ENCODE assay signal across 12 cellular contexts in genomic region chr10:124465003-124465776, GRCh38. TPM values are rescaled to one million over a fixed set of nuclear protein-coding genes. Genes with fewer than 3 reads are reported as not detected.
DNase-seq lines count a peak whose midpoint lies in the region; ATAC-seq and TF ChIP-seq lines count a peak whose summit lies in the region.
"Had no signal": no experiment of that assay in that cellular context is flagged by ENCODE, and none has a peak within 500 bp of the region (broad histone marks: within the 10 kb centered on the region; RNA-seq: fewer than 3 reads in every experiment).

No MANE protein-coding gene starts in this region.

- H3K27ac Mint-ChIP-seq in natural killer cell treated with Interleukin-12 subunit alpha and Interleukin-12 subunit beta and Interleukin-15 and Interleukin-18, amount 100 ng/mL, for 72 hours: peak overlapping the region in 1 of 2 donors; percentile 8
- peak overlapping the region in 1 of 2 donors; percentile 34 for H3K27ac Mint-ChIP-seq in natural killer cell
- peak overlapping the region; percentile 67 for H3K27ac Mint-ChIP-seq in activated CD4-positive, alpha-beta memory T cell treated with anti-CD3 and anti-CD28 coated beads for 36 hours

- DNase-seq in natural killer cell treated with Interleukin-12 subunit alpha and Interleukin-12 subunit beta and Interleukin-15 and Interleukin-18, amount 100 ng/mL, for 72 hours (ENCODE audit: low spot score): no peak
- no peak for DNase-seq in natural killer cell
- peak; percentile 28 for DNase-seq in activated CD4-positive, alpha-beta memory T cell treated with anti-CD3 and anti-CD28 coated beads for 36 hours
- no peak for DNase-seq in thyroid gland
- no peak for DNase-seq in NCI-H1417 (lab: John Stamatoyannopoulos, UW)
- no peak for DNase-seq in vagina (ENCODE audit: extremely low spot score in 2 of 2)
- DNase-seq: NCI-H187, trophoblast cell, WERI-Rb-1 had no signal

- WGBS in thyroid gland, 2 donors: 71 to 73% methylated on average over 17 of the region's 17 CpGs

- H3K27ac ChIP-seq in thyroid gland (peak overlapping the region; percentile 48 to 55 (median 55)), vagina (no peak overlapping the region)
- H3K27ac ChIP-seq: WERI-Rb-1 had no signal

- no peak for ATAC-seq in natural killer cell treated with Interleukin-12 subunit alpha and Interleukin-12 subunit beta and Interleukin-15 and Interleukin-18, amount 100 ng/mL, for 72 hours
- no peak for ATAC-seq in natural killer cell
- peak; percentile 51 for ATAC-seq in HG03378 (IDR thresholded peaks at IDR 0.05; ENCODE audit: unreplicated experiment)
- ATAC-seq in GM18909 (IDR thresholded peaks at IDR 0.05; ENCODE audit: poor library complexity, unreplicated experiment): no peak

- H3K4me3 Mint-ChIP-seq in natural killer cell treated with Interleukin-12 subunit alpha and Interleukin-12 subunit beta and Interleukin-15 and Interleukin-18, amount 100 ng/mL, for 72 hours: peak overlapping the region; percentile 9
- no peak overlapping the region for H3K4me3 Mint-ChIP-seq in natural killer cell
- H3K4me3 Mint-ChIP-seq in activated CD4-positive, alpha-beta memory T cell treated with anti-CD3 and anti-CD28 coated beads for 36 hours: no peak overlapping the region

- POLR2A ChIA-PET in activated CD4-positive, alpha-beta memory T cell treated with anti-CD3 and anti-CD28 coated beads for 36 hours (lab: Charles Lee): no interaction called here

- H3K27me3 ChIP-seq in thyroid gland: no peaks in the 10 kb centered on the region
- H3K27me3 ChIP-seq in vagina: no peaks in the 10 kb centered on the region

- H3K36me3 Mint-ChIP-seq in natural killer cell treated with Interleukin-12 subunit alpha and Interleukin-12 subunit beta and Interleukin-15 and Interleukin-18, amount 100 ng/mL, for 72 hours: no peaks in the 10 kb centered on the region
- no peaks in the 10 kb centered on the region for H3K36me3 Mint-ChIP-seq in natural killer cell
- no peaks in the 10 kb centered on the region for H3K36me3 Mint-ChIP-seq in activated CD4-positive, alpha-beta memory T cell treated with anti-CD3 and anti-CD28 coated beads for 36 hours

- H3K4me1 Mint-ChIP-seq in natural killer cell treated with Interleukin-12 subunit alpha and Interleukin-12 subunit beta and Interleukin-15 and Interleukin-18, amount 100 ng/mL, for 72 hours (ENCODE audit: low read depth in 2 of 2): peaks cover 18 to 19% of the 10 kb centered on the region in 2 donors
- peaks cover 5 to 24% of the 10 kb centered on the region in 2 donors for H3K4me1 Mint-ChIP-seq in natural killer cell
- H3K4me1 Mint-ChIP-seq in activated CD4-positive, alpha-beta memory T cell treated with anti-CD3 and anti-CD28 coated beads for 36 hours (ENCODE audit: low read depth): peaks cover 23% of the 10 kb centered on the region

- H3K27me3 Mint-ChIP-seq in natural killer cell treated with Interleukin-12 subunit alpha and Interleukin-12 subunit beta and Interleukin-15 and Interleukin-18, amount 100 ng/mL, for 72 hours: no peaks in the 10 kb centered on the region
- no peaks in the 10 kb centered on the region for H3K27me3 Mint-ChIP-seq in natural killer cell (ENCODE audit: low read depth in 2 of 2)
- no peaks in the 10 kb centered on the region for H3K27me3 Mint-ChIP-seq in activated CD4-positive, alpha-beta memory T cell treated with anti-CD3 and anti-CD28 coated beads for 36 hours

- H3K9me3 ChIP-seq in thyroid gland: no peaks in the 10 kb centered on the region
- H3K9me3 ChIP-seq in vagina: no peaks in the 10 kb centered on the region

- TF ChIP-seq POLR2A in thyroid gland (IDR thresholded peaks at IDR 0.05): no peak
- no peak for TF ChIP-seq POLR2A in vagina (IDR thresholded peaks at IDR 0.05)

- H3K36me3 ChIP-seq in thyroid gland: no peaks in the 10 kb centered on the region
- H3K36me3 ChIP-seq in vagina: no peaks in the 10 kb centered on the region
- H3K36me3 ChIP-seq: WERI-Rb-1 had no signal

- TF ChIP-seq CTCF in natural killer cell (IDR thresholded peaks at IDR 0.05) (no peak), thyroid gland (IDR thresholded peaks at IDR 0.05) (no peak), vagina (IDR thresholded peaks at IDR 0.05) (no peak)

- H3K4me3 ChIP-seq in thyroid gland (replicated peaks in 1 of 3) (no peak overlapping the region), vagina (no peak overlapping the region)
- H3K4me3 ChIP-seq: smooth muscle cell had no signal

- intact Hi-C loops in natural killer cell (cut with micrococcal nuclease): no loop called here
- intact Hi-C loops in activated CD4-positive, alpha-beta memory T cell treated with anti-CD3 and anti-CD28 coated beads for 36 hours (cut with micrococcal nuclease): loop anchor here (10.0 kb wide), 1 partner anchor 240 kb away; no protein-coding TSS in a partner anchor
- intact Hi-C loops in thyroid gland (cut with DNase I): no loop called here
- intact Hi-C loops in vagina (cut with DNase I): no loop called here

- no peaks in the 10 kb centered on the region for H3K9me3 Mint-ChIP-seq in natural killer cell treated with Interleukin-12 subunit alpha and Interleukin-12 subunit beta and Interleukin-15 and Interleukin-18, amount 100 ng/mL, for 72 hours
- H3K9me3 Mint-ChIP-seq in natural killer cell: no peaks in the 10 kb centered on the region
- H3K9me3 Mint-ChIP-seq in activated CD4-positive, alpha-beta memory T cell treated with anti-CD3 and anti-CD28 coated beads for 36 hours: no peaks in the 10 kb centered on the region

- CTCF ChIA-PET in activated CD4-positive, alpha-beta memory T cell treated with anti-CD3 and anti-CD28 coated beads for 36 hours (lab: Charles Lee): interaction anchor here (1.1 kb wide), 1 partner anchor 61 kb away, joined by 4 read pairs; no protein-coding TSS in a partner anchor

- H3K4me1 ChIP-seq in thyroid gland: peaks cover 30 to 36% of the 10 kb centered on the region in 2 donors
- H3K4me1 ChIP-seq in vagina: no peaks in the 10 kb centered on the region

RNA-seq across cellular contexts. Expression of gene LHPP, which starts 3.6 kb away (rescaled TPM):
- total RNA-seq in natural killer cell treated with Interleukin-12 subunit alpha and Interleukin-12 subunit beta and Interleukin-15 and Interleukin-18, amount 100 ng/mL, for 72 hours: 1 to 10 TPM; 4.4 to 6.1 TPM
- total RNA-seq in natural killer cell (10 to 100 TPM; 12.3 to 19.3 (median 14.8) TPM), thyroid gland (10 to 100 TPM in 3 of 4 donors, 1 to 10 TPM in 1; 8.3 to 69.9 (median 48.3) TPM), vagina (20.1 TPM)
- total RNA-seq in activated CD4-positive, alpha-beta memory T cell treated with anti-CD3 and anti-CD28 coated beads for 36 hours: 10 to 100 TPM; 10.1 to 12.3 TPM

RNA-seq across cellular contexts. Expression of gene NKX1-2, which starts 15.4 kb away (rescaled TPM):
- not detected for total RNA-seq in natural killer cell treated with Interleukin-12 subunit alpha and Interleukin-12 subunit beta and Interleukin-15 and Interleukin-18, amount 100 ng/mL, for 72 hours
- not detected for total RNA-seq in natural killer cell
- not detected for total RNA-seq in activated CD4-positive, alpha-beta memory T cell treated with anti-CD3 and anti-CD28 coated beads for 36 hours
- not detected for total RNA-seq in thyroid gland
- 0.98 TPM for total RNA-seq in vagina
- total RNA-seq: smooth muscle cell had no signal

RNA-seq across cellular contexts. Expression of gene OAT, which starts 46.5 kb away (rescaled TPM):
- 10 to 100 TPM; 33.4 to 37.5 TPM for total RNA-seq in natural killer cell treated with Interleukin-12 subunit alpha and Interleukin-12 subunit beta and Interleukin-15 and Interleukin-18, amount 100 ng/mL, for 72 hours
- total RNA-seq in natural killer cell: 10 to 100 TPM; 35.8 to 60.9 (median 48.4) TPM
- total RNA-seq in activated CD4-positive, alpha-beta memory T cell treated with anti-CD3 and anti-CD28 coated beads for 36 hours: 10 to 100 TPM; 34.6 to 38.1 TPM
- 100 to 1,000 TPM in 1 of 4 donors, 10 to 100 TPM in 3; 75.3 to 111 (median 95.8) TPM for total RNA-seq in thyroid gland
- 83.2 TPM for total RNA-seq in vagina
